16 cellular contexts compared by ENCODE assay signal in genomic region chr1:230050973-230051735, GRCh38. TPM values are rescaled to one million over a fixed set of nuclear protein-coding genes. Genes with fewer than 3 reads are reported as not detected.
DNase-seq lines count a peak whose midpoint lies in the region; ATAC-seq and TF ChIP-seq lines count a peak whose summit lies in the region.
"Had no signal": no experiment of that assay in that cellular context is flagged by ENCODE, and none has a peak within 500 bp of the region (broad histone marks: within the 10 kb centered on the region; RNA-seq: fewer than 3 reads in every experiment).

No MANE protein-coding gene starts in this region.

- CTCF ChIA-PET in activated naive CD4-positive, alpha-beta T cell treated with anti-CD3 and anti-CD28 coated beads, Interleukin-2, amount 10 ng/mL, durations not matched to agents 7 days and 5 days (lab: Charles Lee): interaction anchor here (0.6 kb wide), 1 partner anchor 133 kb away, joined by 7 read pairs; no protein-coding TSS in a partner anchor
- CTCF ChIA-PET in activated naive CD4-positive, alpha-beta T cell treated with anti-CD3 and anti-CD28 coated beads for 36 hours (lab: Charles Lee): no interaction called here

- no peaks in the 10 kb centered on the region for H3K36me3 Mint-ChIP-seq in activated naive CD4-positive, alpha-beta T cell treated with anti-CD3 and anti-CD28 coated beads, Interleukin-2, amount 10 ng/mL, durations not matched to agents 7 days and 5 days
- H3K36me3 Mint-ChIP-seq in activated naive CD4-positive, alpha-beta T cell treated with anti-CD3 and anti-CD28 coated beads for 36 hours (ENCODE audit: low read depth): no peaks in the 10 kb centered on the region
- H3K36me3 Mint-ChIP-seq in activated naive CD8-positive, alpha-beta T cell treated with anti-CD3 and anti-CD28 coated beads, Interleukin-2, amount 10 ng/mL, durations not matched to agents 7 days and 5 days: no peaks in the 10 kb centered on the region

- H3K4me1 ChIP-seq in MM.1S (ENCODE audit: low read length) (no peaks in the 10 kb centered on the region), prostate gland (replicated peaks) (no peaks in the 10 kb centered on the region)

- H3K9ac ChIP-seq in MM.1S (ENCODE audit: low read length): no peak overlapping the region

- H2AFZ ChIP-seq in MM.1S (ENCODE audit: low read length): 0 out of 2 replicates have a peak overlapping the region, but pooled peaks have one; percentile 28

- H3K9me2 ChIP-seq in MM.1S (replicated peaks; ENCODE audit: insufficient read depth, low read length): no peaks in the 10 kb centered on the region

- H3K4me2 ChIP-seq in MM.1S (ENCODE audit: low read depth, low read length): peak overlapping the region; percentile 9; the same call in 1 of the 2 replicates

- no peak overlapping the region for H3K4me3 ChIP-seq in MM.1S (ENCODE audit: low read length)
- no peak overlapping the region for H3K4me3 ChIP-seq in prostate gland

- POLR2A ChIA-PET in activated naive CD8-positive, alpha-beta T cell treated with anti-CD3 and anti-CD28 coated beads, Interleukin-2, amount 10 ng/mL, durations not matched to agents 7 days and 5 days (lab: Charles Lee): no interaction called here

- no peaks in the 10 kb centered on the region for H3F3A ChIP-seq in MM.1S (ENCODE audit: insufficient read depth, low read length)

- H3K9me3 Mint-ChIP-seq in activated naive CD4-positive, alpha-beta T cell treated with anti-CD3 and anti-CD28 coated beads, Interleukin-2, amount 10 ng/mL, durations not matched to agents 7 days and 5 days: no peaks in the 10 kb centered on the region
- peaks cover 3% of the 10 kb centered on the region for H3K9me3 Mint-ChIP-seq in activated naive CD4-positive, alpha-beta T cell treated with anti-CD3 and anti-CD28 coated beads for 36 hours
- H3K9me3 Mint-ChIP-seq in activated naive CD8-positive, alpha-beta T cell treated with anti-CD3 and anti-CD28 coated beads, Interleukin-2, amount 10 ng/mL, durations not matched to agents 7 days and 5 days: no peaks in the 10 kb centered on the region
- H3K9me3 Mint-ChIP-seq: CD4-positive, alpha-beta T cell; H9 had no signal

- ATAC-seq in activated naive CD8-positive, alpha-beta T cell treated with anti-CD3 and anti-CD28 coated beads, Interleukin-2, amount 10 ng/mL, durations not matched to agents 7 days and 5 days (ENCODE audit: low read depth): no peak
- ATAC-seq in GM18861 (IDR thresholded peaks at IDR 0.05; ENCODE audit: unreplicated experiment): no peak

- peaks cover 13% of the 10 kb centered on the region for H3K27me3 Mint-ChIP-seq in activated naive CD4-positive, alpha-beta T cell treated with anti-CD3 and anti-CD28 coated beads, Interleukin-2, amount 10 ng/mL, durations not matched to agents 7 days and 5 days
- no peaks in the 10 kb centered on the region for H3K27me3 Mint-ChIP-seq in activated naive CD4-positive, alpha-beta T cell treated with anti-CD3 and anti-CD28 coated beads for 36 hours (ENCODE audit: low read depth)
- H3K27me3 Mint-ChIP-seq in activated naive CD8-positive, alpha-beta T cell treated with anti-CD3 and anti-CD28 coated beads, Interleukin-2, amount 10 ng/mL, durations not matched to agents 7 days and 5 days: peaks cover 10% of the 10 kb centered on the region

- H4K20me1 ChIP-seq in MM.1S (ENCODE audit: insufficient read depth, low read length): no peaks in the 10 kb centered on the region

- peaks cover 5% of the 10 kb centered on the region for H3K4me1 Mint-ChIP-seq in activated naive CD4-positive, alpha-beta T cell treated with anti-CD3 and anti-CD28 coated beads, Interleukin-2, amount 10 ng/mL, durations not matched to agents 7 days and 5 days
- peaks cover 3% of the 10 kb centered on the region for H3K4me1 Mint-ChIP-seq in activated naive CD4-positive, alpha-beta T cell treated with anti-CD3 and anti-CD28 coated beads for 36 hours (ENCODE audit: low read depth)
- H3K4me1 Mint-ChIP-seq in activated naive CD8-positive, alpha-beta T cell treated with anti-CD3 and anti-CD28 coated beads, Interleukin-2, amount 10 ng/mL, durations not matched to agents 7 days and 5 days: peaks cover 3% of the 10 kb centered on the region

- no peak for DNase-seq in activated naive CD4-positive, alpha-beta T cell treated with anti-CD3 and anti-CD28 coated beads, Interleukin-2, amount 10 ng/mL, durations not matched to agents 7 days and 5 days
- no peak for DNase-seq in activated naive CD4-positive, alpha-beta T cell treated with anti-CD3 and anti-CD28 coated beads for 36 hours
- no peak for DNase-seq in MM.1S
- no peak for DNase-seq in activated naive CD8-positive, alpha-beta T cell treated with anti-CD3 and anti-CD28 coated beads, Interleukin-2, amount 10 ng/mL, durations not matched to agents 7 days and 5 days
- peak; percentile 10 for DNase-seq in stimulated activated CD8-positive, alpha-beta memory T cell treated with anti-CD3 and anti-CD28 coated beads, Interleukin-4, amount 100 ng/mL, for 48 hours
- no peak for DNase-seq in prostate gland (ENCODE audit: low spot score)
- DNase-seq: Calu3; CD4-positive, alpha-beta T cell; DMS53; H9; Kasumi-1; NCI-H1417 treated with DMSO at 0.1 percent for 48 hours; NCI-H2171; NCI-H446 treated with DMSO at 0.1 percent for 48 hours; RPMI8226 had no signal

- H3K9me3 ChIP-seq in MM.1S (replicated peaks; ENCODE audit: insufficient read depth, low read length) (no peaks in the 10 kb centered on the region), prostate gland (no peaks in the 10 kb centered on the region)

- H3K4me3 Mint-ChIP-seq in activated naive CD4-positive, alpha-beta T cell treated with anti-CD3 and anti-CD28 coated beads, Interleukin-2, amount 10 ng/mL, durations not matched to agents 7 days and 5 days: no peak overlapping the region
- H3K4me3 Mint-ChIP-seq in activated naive CD4-positive, alpha-beta T cell treated with anti-CD3 and anti-CD28 coated beads for 36 hours: no peak overlapping the region
- H3K4me3 Mint-ChIP-seq in activated naive CD8-positive, alpha-beta T cell treated with anti-CD3 and anti-CD28 coated beads, Interleukin-2, amount 10 ng/mL, durations not matched to agents 7 days and 5 days: peak overlapping the region; percentile 14
- H3K4me3 Mint-ChIP-seq: CD4-positive, alpha-beta T cell; H9 had no signal

- no peaks in the 10 kb centered on the region for H3K36me3 ChIP-seq in MM.1S (replicated peaks; ENCODE audit: insufficient read depth, low read length)
- H3K36me3 ChIP-seq in prostate gland: no peaks in the 10 kb centered on the region

- H3K27me3 ChIP-seq in MM.1S (replicated peaks; ENCODE audit: insufficient read depth, low read length): no peaks in the 10 kb centered on the region
- no peaks in the 10 kb centered on the region for H3K27me3 ChIP-seq in prostate gland (replicated peaks; ENCODE audit: insufficient read depth)

- 82% methylated on average over 7 of the region's 7 CpGs for WGBS in prostate gland

- TF ChIP-seq POLR2A in prostate gland (IDR thresholded peaks at IDR 0.05): no peak

- no peaks in the 10 kb centered on the region for H3K79me2 ChIP-seq in MM.1S (ENCODE audit: low read length)

- intact Hi-C loops in activated naive CD4-positive, alpha-beta T cell treated with anti-CD3 and anti-CD28 coated beads for 36 hours (cut with micrococcal nuclease): loop anchor here (10.0 kb wide), 1 partner anchor 196 kb away; no protein-coding TSS in a partner anchor
- intact Hi-C loops in prostate gland (cut with DNase I): no loop called here

- no peak for TF ChIP-seq CTCF in MM.1S (IDR thresholded peaks at IDR 0.05; ENCODE audit: low read length)
- no peak for TF ChIP-seq CTCF in prostate gland (IDR thresholded peaks at IDR 0.05)

- peak overlapping the region; percentile 2 for H3K27ac Mint-ChIP-seq in activated naive CD4-positive, alpha-beta T cell treated with anti-CD3 and anti-CD28 coated beads, Interleukin-2, amount 10 ng/mL, durations not matched to agents 7 days and 5 days
- H3K27ac Mint-ChIP-seq in activated naive CD4-positive, alpha-beta T cell treated with anti-CD3 and anti-CD28 coated beads for 36 hours: no peak overlapping the region
- no peak overlapping the region for H3K27ac Mint-ChIP-seq in activated naive CD8-positive, alpha-beta T cell treated with anti-CD3 and anti-CD28 coated beads, Interleukin-2, amount 10 ng/mL, durations not matched to agents 7 days and 5 days
- H3K27ac Mint-ChIP-seq: CD4-positive, alpha-beta T cell; H9 had no signal

- H3K27ac ChIP-seq in MM.1S (ENCODE audit: low read length): no peak overlapping the region
- no peak overlapping the region for H3K27ac ChIP-seq in prostate gland

RNA-seq across cellular contexts. Expression of gene GALNT2, which starts 15.9 kb away (rescaled TPM):
- total RNA-seq in activated naive CD4-positive, alpha-beta T cell treated with anti-CD3 and anti-CD28 coated beads for 36 hours: 10 to 100 TPM; 59.8 to 62.4 TPM
- total RNA-seq in activated naive CD8-positive, alpha-beta T cell treated with anti-CD3 and anti-CD28 coated beads, Interleukin-2, amount 10 ng/mL, durations not matched to agents 7 days and 5 days: 10 to 100 TPM; 25.3 to 29.0 TPM
- 100 to 1,000 TPM in 1 of 2 donors, 10 to 100 TPM in 1; 34.1 to 125 TPM for total RNA-seq in prostate gland
